ENCODE assay signal across 21 cellular contexts in the genomic region with DNA sequence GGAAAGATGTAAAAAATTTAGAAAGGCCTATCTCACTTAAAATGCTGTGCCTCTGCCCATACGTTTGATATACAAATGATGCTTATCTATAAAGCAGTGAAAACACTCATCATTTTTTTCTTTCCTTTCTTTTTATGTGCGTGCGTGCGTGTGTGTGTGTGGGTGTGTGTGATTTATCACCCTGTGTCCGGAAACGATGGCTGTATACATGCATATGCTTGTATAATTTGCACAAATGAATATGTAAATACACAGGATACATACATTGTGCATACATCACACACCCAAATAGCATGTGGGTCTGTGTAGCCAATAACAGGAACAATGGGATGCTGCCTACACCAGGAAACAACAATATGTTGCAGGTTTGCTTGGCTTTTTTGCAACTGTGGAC.
"Had no signal": no experiment of that assay in that cellular context is flagged by ENCODE, and none has a peak within 500 bp of the region (broad histone marks: within the 10 kb centered on the region; RNA-seq: fewer than 3 reads in every experiment).

No MANE protein-coding gene starts in this region.

- DNase-seq: cortex of kidney; effector memory CD8-positive, alpha-beta T cell; erythroblast; esophagus squamous epithelium; kidney; natural killer cell; pancreas; right lobe of liver; small intestine; stimulated activated CD4-positive, alpha-beta T cell treated with anti-CD3 and anti-CD28 coated beads, Interleukin-15, amount 100 ng/mL, for 24 hours; stimulated activated CD4-positive, alpha-beta T cell treated with anti-CD3 and anti-CD28 coated beads, Interleukin-2, amount 100 ng/mL, for 48 hours; stimulated activated naive CD8-positive, alpha-beta T cell treated with anti-CD3 and anti-CD28 coated beads, Interleukin-15, Interleukin-2, amounts not matched to agents 100 U/mL and 50 U/mL, for 24 hours; substantia nigra; testis; tibial artery had no signal

- H3K4me3 ChIP-seq: esophagus squamous epithelium, lung, pancreas, right lobe of liver, testis, tibial artery had no signal

- ATAC-seq: effector memory CD8-positive, alpha-beta T cell; pancreas; stimulated activated naive CD8-positive, alpha-beta T cell treated with anti-CD3 and anti-CD28 coated beads, Interleukin-15, Interleukin-2, amounts not matched to agents 100 U/mL and 50 U/mL, for 24 hours had no signal

- H3K27me3 ChIP-seq: neutrophil, pancreas, right lobe of liver, testis, tibial artery had no signal

- H3K27ac Mint-ChIP-seq: effector memory CD8-positive, alpha-beta T cell; memory B cell; natural killer cell; type B pancreatic cell had no signal

- H3K27ac ChIP-seq: esophagus squamous epithelium, neutrophil, pancreas, right lobe of liver, testis, tibial artery had no signal

- H3K36me3 ChIP-seq: esophagus squamous epithelium, neutrophil, pancreas, right lobe of liver, tibial artery had no signal

- H3K9me3 ChIP-seq: esophagus squamous epithelium, neutrophil, pancreas, right lobe of liver, testis, tibial artery had no signal

- H3K36me3 Mint-ChIP-seq: memory B cell, natural killer cell, type B pancreatic cell had no signal

- H3K4me1 ChIP-seq: esophagus squamous epithelium, pancreas, right lobe of liver, testis had no signal

- H3K27me3 Mint-ChIP-seq: effector memory CD8-positive, alpha-beta T cell; memory B cell; progenitor cell of endocrine pancreas; type B pancreatic cell had no signal

- H3K4me3 Mint-ChIP-seq: effector memory CD8-positive, alpha-beta T cell; memory B cell; natural killer cell; neural crest cell; type B pancreatic cell had no signal

- H3K9me3 Mint-ChIP-seq: effector memory CD8-positive, alpha-beta T cell; memory B cell; natural killer cell; neural crest cell; type B pancreatic cell had no signal
